Comparison of ENCODE assay signal across 13 cellular contexts in the genomic region with DNA sequence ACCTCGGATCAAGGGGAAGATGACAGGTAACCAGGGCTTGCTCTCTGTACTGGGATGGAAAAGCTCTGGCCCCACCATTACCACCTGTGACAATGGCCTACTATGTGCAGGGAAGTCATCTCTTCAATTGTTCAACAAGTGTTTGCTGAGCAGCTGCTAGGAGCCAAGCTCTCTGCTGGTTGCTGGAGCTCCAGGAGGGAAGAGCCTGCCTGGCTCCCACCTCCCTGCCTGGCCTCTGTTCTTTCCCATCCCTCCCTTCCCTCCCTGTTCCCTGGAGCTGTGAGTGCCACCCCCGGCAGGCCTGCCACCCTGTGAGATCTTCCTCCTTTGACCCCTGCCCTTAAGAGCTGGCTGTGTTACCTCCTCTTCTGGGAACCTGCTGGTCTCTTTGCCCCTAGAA. TPM values are rescaled to one million over a fixed set of nuclear protein-coding genes. Genes with fewer than 3 reads are reported as not detected.
DNase-seq lines count a peak whose midpoint lies in the region; ATAC-seq and TF ChIP-seq lines count a peak whose summit lies in the region.
"Had no signal": no experiment of that assay in that cellular context is flagged by ENCODE, and none has a peak within 500 bp of the region (broad histone marks: within the 10 kb centered on the region; RNA-seq: fewer than 3 reads in every experiment).

No MANE protein-coding gene starts in this region.

- H3K9me2 ChIP-seq in GM23338 (ENCODE audit: insufficient read depth) (peaks cover 2% of the 10 kb centered on the region; the same call in 1 of the 2 replicates), GM23248 (ENCODE audit: insufficient read depth) (no peaks in the 10 kb centered on the region)

- TF ChIP-seq CTCF in GM23338 (conservative IDR thresholded peaks at IDR 0.05; ENCODE audit: low read depth in 2 of 2) = no peak

- H2AFZ ChIP-seq in GM23338 (no peak overlapping the region), GM23248 (no peak overlapping the region)

- ATAC-seq in activated CD4-positive, alpha-beta T cell treated with anti-CD3 and anti-CD28 coated beads for 36 hours = no peak
- peak; percentile 11; the same call in 2 of the 3 replicates for ATAC-seq in GM23338
- ATAC-seq in activated T-helper 17 cell treated with anti-CD3 and anti-CD28 coated beads, Interleukin-2, amount 50 U/mL, for 72 hours (replicated peaks) = no peak
- no peak for ATAC-seq in naive thymus-derived CD8-positive, alpha-beta T cell

- no peaks in the 10 kb centered on the region for H3K9me3 ChIP-seq in GM23248 (ENCODE audit: low read depth)
- H3K9me3 ChIP-seq: upper lobe of right lung had no signal

- H3K36me3 ChIP-seq in GM23338 (ENCODE audit: insufficient read depth) = no peaks in the 10 kb centered on the region
- no peaks in the 10 kb centered on the region for H3K36me3 ChIP-seq in GM23248 (ENCODE audit: low read depth)
- H3K36me3 ChIP-seq: heart right ventricle, upper lobe of right lung had no signal

- 67 to 72% methylated on average over 2 of the region's 2 CpGs for WGBS in GM23248 (ENCODE audit: low coverage in 1 of 2, low lambda C conversion rate in 2 of 2, missing lambda C conversion rate in 2 of 2), 2 experiments

- intact Hi-C loops in activated CD4-positive, alpha-beta T cell treated with anti-CD3 and anti-CD28 coated beads for 36 hours (cut with DNase I, micrococcal nuclease) = loop anchor here (1.0 to 5.0 kb wide), 6 partner anchors 20 to 249 kb away; no protein-coding TSS in a partner anchor

- in situ Hi-C loops in GM23248 (cut with MboI) = no loop called here

- 0 out of 2 replicates have a peak, but pooled peaks cover 2% of the 10 kb centered on the region for H3F3A ChIP-seq in GM23338 (replicated peaks; ENCODE audit: low read depth)
- 0 out of 2 replicates have a peak, but pooled peaks cover 9% of the 10 kb centered on the region for H3F3A ChIP-seq in GM23248 (ENCODE audit: insufficient read depth)

- H3K9me3 Mint-ChIP-seq in activated CD4-positive, alpha-beta T cell treated with anti-CD3 and anti-CD28 coated beads for 36 hours (ENCODE audit: low read depth) = peaks cover 7% of the 10 kb centered on the region
- H3K9me3 Mint-ChIP-seq in GM23338 = no peaks in the 10 kb centered on the region
- H3K9me3 Mint-ChIP-seq in activated T-helper 17 cell treated with anti-CD3 and anti-CD28 coated beads, Interleukin-2, amount 50 U/mL, for 72 hours = peaks cover 4% of the 10 kb centered on the region
- H3K9me3 Mint-ChIP-seq in naive thymus-derived CD8-positive, alpha-beta T cell = peaks cover 0 to 8% (median 3%) of the 10 kb centered on the region in 9 donors

- DNase-seq in activated CD4-positive, alpha-beta T cell treated with anti-CD3 and anti-CD28 coated beads for 36 hours = peak; percentile 26
- DNase-seq in activated CD4-positive, alpha-beta T cell treated with anti-CD3 and anti-CD28 coated beads, Interleukin-2, amount 50 U/mL, for 48 hours = no peak
- DNase-seq in GM23338 (ENCODE audit: low spot score) = no peak
- DNase-seq in naive thymus-derived CD8-positive, alpha-beta T cell = peak in 1 of 10 donors; percentile 61
- no peak for DNase-seq in DMS79 treated with DMSO at 0.1 percent for 48 hours (lab: John Stamatoyannopoulos, UW)
- no peak for DNase-seq in NCI-H82 (lab: John Stamatoyannopoulos, UW)
- no peak for DNase-seq in GM23248
- DNase-seq: activated effector memory CD4-positive, alpha-beta T cell treated with Interleukin-2 at 50 U/mL for 16 hours; heart right ventricle; RPMI8226; upper lobe of right lung had no signal

- H3K79me2 ChIP-seq in GM23338 (replicated peaks; ENCODE audit: insufficient read depth) (no peaks in the 10 kb centered on the region), GM23248 (ENCODE audit: insufficient read depth) (no peaks in the 10 kb centered on the region)

- POLR2A ChIA-PET in activated CD4-positive, alpha-beta T cell treated with anti-CD3 and anti-CD28 coated beads for 36 hours (lab: Charles Lee) = interaction anchor here (0.6 to 1.2 kb wide), 5 partner anchors 9 to 1131 kb away, joined by 3 to 10 read pairs (median 4); no protein-coding TSS in a partner anchor
- POLR2A ChIA-PET in naive thymus-derived CD8-positive, alpha-beta T cell (lab: Charles Lee) = interaction anchor here (0.7 to 5.1 kb wide), 15 partner anchors 10 to 346 kb away, joined by 3 to 92 read pairs (median 10); a partner anchor contains a TSS

- CTCF ChIA-PET in activated CD4-positive, alpha-beta T cell treated with anti-CD3 and anti-CD28 coated beads for 36 hours (lab: Charles Lee) = interaction anchor here (0.6 to 1.7 kb wide), 13 partner anchors 9 to 387 kb away, joined by 3 to 13 read pairs (median 3); a partner anchor contains a TSS

- 0 out of 2 replicates have a peak, but pooled peaks cover under 1% of the 10 kb centered on the region for H3K4me1 ChIP-seq in GM23338 (ENCODE audit: insufficient read depth)
- peaks cover 13% of the 10 kb centered on the region for H3K4me1 ChIP-seq in GM23248 (ENCODE audit: insufficient read depth)

- H3K4me1 Mint-ChIP-seq in activated CD4-positive, alpha-beta T cell treated with anti-CD3 and anti-CD28 coated beads for 36 hours = peaks cover 51% of the 10 kb centered on the region
- peaks cover 8% of the 10 kb centered on the region for H3K4me1 Mint-ChIP-seq in GM23338
- peaks cover 25% of the 10 kb centered on the region for H3K4me1 Mint-ChIP-seq in activated T-helper 17 cell treated with anti-CD3 and anti-CD28 coated beads, Interleukin-2, amount 50 U/mL, for 72 hours
- H3K4me1 Mint-ChIP-seq in naive thymus-derived CD8-positive, alpha-beta T cell = peaks cover 39 to 81% (median 69%) of the 10 kb centered on the region in 4 donors

- no peaks in the 10 kb centered on the region for H3K27me3 Mint-ChIP-seq in activated CD4-positive, alpha-beta T cell treated with anti-CD3 and anti-CD28 coated beads for 36 hours
- H3K27me3 Mint-ChIP-seq in GM23338 (ENCODE audit: insufficient read depth, low read depth, poor library complexity) = peaks cover 8% of the 10 kb centered on the region
- no peaks in the 10 kb centered on the region for H3K27me3 Mint-ChIP-seq in activated T-helper 17 cell treated with anti-CD3 and anti-CD28 coated beads, Interleukin-2, amount 50 U/mL, for 72 hours
- peaks cover 0 to 1% (median 0%) of the 10 kb centered on the region in 5 donors for H3K27me3 Mint-ChIP-seq in naive thymus-derived CD8-positive, alpha-beta T cell

- H3K27ac Mint-ChIP-seq in activated CD4-positive, alpha-beta T cell treated with anti-CD3 and anti-CD28 coated beads for 36 hours = peak overlapping the region; percentile 94
- H3K27ac Mint-ChIP-seq in GM23338 = no peak overlapping the region
- no peak overlapping the region for H3K27ac Mint-ChIP-seq in activated T-helper 17 cell treated with anti-CD3 and anti-CD28 coated beads, Interleukin-2, amount 50 U/mL, for 72 hours
- peak overlapping the region; percentile 92 to 99 (median 96) for H3K27ac Mint-ChIP-seq in naive thymus-derived CD8-positive, alpha-beta T cell

- no peak overlapping the region for H3K9ac ChIP-seq in GM23248

- H4K20me1 ChIP-seq in GM23338 (replicated peaks; ENCODE audit: insufficient read depth) (no peaks in the 10 kb centered on the region; the same call in 1 of the 2 replicates), GM23248 (ENCODE audit: insufficient read depth) (no peaks in the 10 kb centered on the region)

- H3K27me3 ChIP-seq in GM23338 (ENCODE audit: insufficient read depth) (no peaks in the 10 kb centered on the region), GM23248 (replicated peaks; ENCODE audit: insufficient read depth) (no peaks in the 10 kb centered on the region)
- H3K27me3 ChIP-seq: heart right ventricle, upper lobe of right lung had no signal

- H3K27ac ChIP-seq in GM23338 (ENCODE audit: low read depth) = no peak overlapping the region
- H3K27ac ChIP-seq in GM23248 = no peak overlapping the region
- H3K27ac ChIP-seq: upper lobe of right lung had no signal

- H3K4me3 ChIP-seq in GM23338 (no peak overlapping the region), GM23248 (no peak overlapping the region)
- H3K4me3 ChIP-seq: upper lobe of right lung had no signal

- H3K36me3 Mint-ChIP-seq in activated CD4-positive, alpha-beta T cell treated with anti-CD3 and anti-CD28 coated beads for 36 hours (ENCODE audit: low read depth) = no peaks in the 10 kb centered on the region
- H3K36me3 Mint-ChIP-seq in GM23338 (ENCODE audit: low read depth) = no peaks in the 10 kb centered on the region
- no peaks in the 10 kb centered on the region for H3K36me3 Mint-ChIP-seq in activated T-helper 17 cell treated with anti-CD3 and anti-CD28 coated beads, Interleukin-2, amount 50 U/mL, for 72 hours (ENCODE audit: low read depth)
- H3K36me3 Mint-ChIP-seq in naive thymus-derived CD8-positive, alpha-beta T cell = peaks cover 0 to 1% (median 0%) of the 10 kb centered on the region in 3 donors
- H3K36me3 Mint-ChIP-seq: brain had no signal

- peak overlapping the region; percentile 71 for H3K4me3 Mint-ChIP-seq in activated CD4-positive, alpha-beta T cell treated with anti-CD3 and anti-CD28 coated beads for 36 hours
- no peak overlapping the region for H3K4me3 Mint-ChIP-seq in GM23338
- H3K4me3 Mint-ChIP-seq in activated T-helper 17 cell treated with anti-CD3 and anti-CD28 coated beads, Interleukin-2, amount 50 U/mL, for 72 hours = peak overlapping the region; percentile 77
- peak overlapping the region; percentile 87 to 97 (median 92) for H3K4me3 Mint-ChIP-seq in naive thymus-derived CD8-positive, alpha-beta T cell

- H3K4me2 ChIP-seq in GM23338 (0 out of 2 replicates have a peak overlapping the region, but pooled peaks have one; percentile 35), GM23248 (ENCODE audit: unreplicated experiment) (no peak overlapping the region)

TF ChIP-seq in GM23338, 12 proteins besides CTCF, POLR2A, EP300 and RAD21 (continues in another document):
- TF ChIP-seq JUNB (IDR thresholded peaks at IDR 0.05; ENCODE audit: unreplicated experiment) (no peak), ZNF114 (CRISPR knock-in tag; IDR thresholded peaks at IDR 0.05) (no peak)

RNA-seq across cellular contexts. Expression of a gene that starts 59.7 kb away (rescaled TPM):
- 1 to 10 TPM; 2.6 to 2.8 TPM for total RNA-seq in activated CD4-positive, alpha-beta T cell treated with anti-CD3 and anti-CD28 coated beads for 36 hours
- total RNA-seq in GM23338 (2014; rRNA removed; shearing (Covaris generic)) = 0.90 and 1.2 TPM in 2 replicates
- polyA plus RNA-seq in GM23338 (2016; fragmentation: Nextera tagmentation; extraction: Ambion mirVana) = 0.19 and 0.24 TPM in 2 replicates
- 1 to 10 TPM in 1 of 2 donors, under 1 TPM in 1; 0.67 to 2.2 TPM for total RNA-seq in activated T-helper 17 cell treated with anti-CD3 and anti-CD28 coated beads, Interleukin-2, amount 50 U/mL, for 72 hours
- total RNA-seq in naive thymus-derived CD8-positive, alpha-beta T cell = 1 to 10 TPM; 7.5 to 8.8 TPM
- under 1 TPM in 2 of 3 donors, not detected in 1; 0.05 to 0.49 TPM for polyA plus RNA-seq in naive thymus-derived CD8-positive, alpha-beta T cell
- total RNA-seq in GM23248 (2014; rRNA removed; shearing (Covaris generic)) = 69.4 and 81.7 TPM in 2 replicates
- polyA plus RNA-seq in GM23248 (2016; fragmentation: Nextera tagmentation; extraction: Ambion mirVana) = 4.0 and 4.3 TPM in 2 replicates

Comparison
In these comparisons a context has a peak if more than half of its experiments do, and no peak if none do; other contexts are left out.
1. H3K27ac Mint-ChIP-seq: peak in activated CD4-positive, alpha-beta T cell treated with anti-CD3 and anti-CD28 coated beads for 36 hours (single experiment) and naive thymus-derived CD8-positive, alpha-beta T cell (10 of 10); none in GM23338 (single experiment) and activated T-helper 17 cell treated with anti-CD3 and anti-CD28 coated beads, Interleukin-2, amount 50 U/mL, for 72 hours (single experiment).